Comparison of ENCODE assay signal across 8 cellular contexts in genomic region chr13:41457589-41458186, GRCh38. TPM values are rescaled to one million over a fixed set of nuclear protein-coding genes. Genes with fewer than 3 reads are reported as not detected.
DNase-seq lines count a peak whose midpoint lies in the region; ATAC-seq, FAIRE-seq and TF ChIP-seq lines count a peak whose summit lies in the region.

No MANE protein-coding gene starts in this region.

- H3K4me3 ChIP-seq in endothelial cell of umbilical vein (replicated peaks in 1 of 3; ENCODE audit: insufficient read depth in 1 of 3, low read depth in 1 of 3, low read length in 3 of 3): peak overlapping the region; percentile 56 to 90 (median 66)

- peak overlapping the region; percentile 49 for H3K27ac ChIP-seq in endothelial cell of umbilical vein (ENCODE audit: insufficient read depth, low read depth, low read length)

- H3K9me3 Mint-ChIP-seq in activated CD4-positive, alpha-beta T cell treated with anti-CD3 and anti-CD28 coated beads, Interleukin-2, amount 10 ng/mL, durations not matched to agents 24 days and 14 days: no peaks in the 10 kb centered on the region
- H3K9me3 Mint-ChIP-seq in nephron: peaks cover 2% of the 10 kb centered on the region

- H3K4me1 ChIP-seq in endothelial cell of umbilical vein (ENCODE audit: control insufficient read depth, extremely low read depth, insufficient read depth, low read length): peaks cover 20% of the 10 kb centered on the region

- peak; percentile 15 for FAIRE-seq in endothelial cell of umbilical vein (lab: Jason Lieb, UNC)

- peak overlapping the region; percentile 45 for H3K4me2 ChIP-seq in endothelial cell of umbilical vein (ENCODE audit: insufficient read depth, low read length)

- peak overlapping the region; percentile 92 for H2AFZ ChIP-seq in endothelial cell of umbilical vein (ENCODE audit: low read depth, low read length)

- peaks cover 26% of the 10 kb centered on the region for H3K27me3 Mint-ChIP-seq in activated CD4-positive, alpha-beta T cell treated with anti-CD3 and anti-CD28 coated beads, Interleukin-2, amount 10 ng/mL, durations not matched to agents 24 days and 14 days
- peaks cover 79% of the 10 kb centered on the region for H3K27me3 Mint-ChIP-seq in nephron (ENCODE audit: low read depth)

- no TSS peak for BruUV-seq in endothelial cell of umbilical vein (replicated peaks; lab: Mats Ljungman, UMichigan)

- ATAC-seq in GM19043 (IDR thresholded peaks at IDR 0.05; ENCODE audit: low read depth, unreplicated experiment): peak; percentile 7
- ATAC-seq in HG03095 (IDR thresholded peaks at IDR 0.05; ENCODE audit: unreplicated experiment): peak; percentile 17
- no peak for ATAC-seq in HG03565 (IDR thresholded peaks at IDR 0.05; ENCODE audit: unreplicated experiment)

- intact Hi-C loops in activated CD4-positive, alpha-beta T cell treated with anti-CD3 and anti-CD28 coated beads, Interleukin-2, amount 10 ng/mL, durations not matched to agents 24 days and 14 days (cut with micrococcal nuclease): loop anchor here (2.0 to 5.0 kb wide), 4 partner anchors 101 to 815 kb away; partner anchors contain the start of genes AKAP11, DGKH and NAA16
- intact Hi-C loops in endothelial cell of umbilical vein (cut with micrococcal nuclease): loop anchor here (1.0 to 5.0 kb wide), 5 partner anchors 8 to 590 kb away; partner anchors contain the start of gene DGKH

- peaks cover 47% of the 10 kb centered on the region for H3K4me1 Mint-ChIP-seq in activated CD4-positive, alpha-beta T cell treated with anti-CD3 and anti-CD28 coated beads, Interleukin-2, amount 10 ng/mL, durations not matched to agents 24 days and 14 days
- H3K4me1 Mint-ChIP-seq in nephron: peaks cover 16% of the 10 kb centered on the region

- dilution Hi-C loops in endothelial cell of umbilical vein (cut with MboI; ENCODE audit: extremely low pct_ligation_motif_present, low sequenced_read_pairs): no loop called here

- H3K27ac Mint-ChIP-seq in activated CD4-positive, alpha-beta T cell treated with anti-CD3 and anti-CD28 coated beads, Interleukin-2, amount 10 ng/mL, durations not matched to agents 24 days and 14 days: peak overlapping the region; percentile 97
- H3K27ac Mint-ChIP-seq in nephron: no peak overlapping the region

- TF ChIP-seq POLR2A in endothelial cell of umbilical vein (IDR thresholded peaks at IDR 0.05; ENCODE audit: low read depth, low read length): no peak

- POLR2A ChIA-PET in endothelial cell of umbilical vein (lab: Charles Lee): no interaction called here

- H3K79me2 ChIP-seq in endothelial cell of umbilical vein (ENCODE audit: control insufficient read depth, insufficient read depth, low read length): peaks cover 12% of the 10 kb centered on the region

- H3K9me3 ChIP-seq in endothelial cell of umbilical vein (replicated peaks; ENCODE audit: control insufficient read depth, insufficient read depth, low read length): no peaks in the 10 kb centered on the region

- TF ChIP-seq CTCF in endothelial cell of umbilical vein (IDR thresholded peaks at IDR 0.05; ENCODE audit: extremely low read depth in 1 of 2, insufficient read depth in 1 of 2, low read depth in 1 of 2, low read length in 2 of 2) (no peak), nephron (IDR thresholded peaks at IDR 0.05; ENCODE audit: unreplicated experiment in 3 of 3) (no peak)

- H4K20me1 ChIP-seq in endothelial cell of umbilical vein (replicated peaks; ENCODE audit: control insufficient read depth, extremely low read depth, insufficient read depth, low read length): peaks cover 2% of the 10 kb centered on the region

- DNase-seq in activated CD4-positive, alpha-beta T cell treated with anti-CD3 and anti-CD28 coated beads, Interleukin-2, amount 10 ng/mL, durations not matched to agents 24 days and 14 days: peak; percentile 84
- DNase-seq in endothelial cell of umbilical vein (ENCODE audit: low read depth, low spot score) (no peak), cerebellar cortex (ENCODE audit: low spot score) (no peak), NOMO-1 treated with dmso at 0.1 percent for 144 hours (lab: John Stamatoyannopoulos, UW; ENCODE audit: unreplicated experiment) (no peak)

- H3K27me3 ChIP-seq in endothelial cell of umbilical vein (ENCODE audit: control insufficient read depth in 2 of 2, insufficient read depth in 2 of 2, low read length in 2 of 2): peaks cover 11 to 12% of the 10 kb centered on the region in 2 experiments

- CTCF ChIA-PET in endothelial cell of umbilical vein (lab: Charles Lee): interaction anchor here (0.9 to 5.7 kb wide), 6 partner anchors 10 to 195 kb away, joined by 3 to 97 read pairs (median 5); no protein-coding TSS in a partner anchor

- H3K36me3 ChIP-seq in endothelial cell of umbilical vein (ENCODE audit: control insufficient read depth in 2 of 2, extremely low read depth in 1 of 2, insufficient read depth in 2 of 2, low read length in 2 of 2): peaks cover 2 to 5% of the 10 kb centered on the region in 2 experiments

- peak overlapping the region; percentile 93 for H3K4me3 Mint-ChIP-seq in activated CD4-positive, alpha-beta T cell treated with anti-CD3 and anti-CD28 coated beads, Interleukin-2, amount 10 ng/mL, durations not matched to agents 24 days and 14 days
- peak overlapping the region; percentile 73 to 84 (median 80) for H3K4me3 Mint-ChIP-seq in nephron

- H3K36me3 Mint-ChIP-seq in activated CD4-positive, alpha-beta T cell treated with anti-CD3 and anti-CD28 coated beads, Interleukin-2, amount 10 ng/mL, durations not matched to agents 24 days and 14 days (ENCODE audit: low read depth): peaks cover 35% of the 10 kb centered on the region
- no peaks in the 10 kb centered on the region for H3K36me3 Mint-ChIP-seq in nephron (ENCODE audit: low read depth)

- peak overlapping the region; percentile 84 for H3K9ac ChIP-seq in endothelial cell of umbilical vein (replicated peaks; ENCODE audit: extremely low read depth, insufficient read depth, low read length)

- H3K9me1 ChIP-seq in endothelial cell of umbilical vein (replicated peaks; ENCODE audit: control insufficient read depth, extremely low read depth, insufficient read depth, low read length): no peaks in the 10 kb centered on the region

TF ChIP-seq in endothelial cell of umbilical vein, 7 proteins besides CTCF, POLR2A, EP300 and RAD21:
- TF ChIP-seq MAX (IDR thresholded peaks at IDR 0.05; ENCODE audit: insufficient read depth, insufficient read length) (no peak), GATA2 (IDR thresholded peaks at IDR 0.05; ENCODE audit: insufficient read depth, insufficient read length, low read depth, low read length) (no peak), POLR2AphosphoS5 (IDR thresholded peaks at IDR 0.05; ENCODE audit: insufficient read depth, low read depth, low read length) (no peak)
TF ChIP-seq in endothelial cell of umbilical vein: peak in this region for 0.

RNA-seq across cellular contexts. Expression of gene RGCC, which starts 0.3 kb away (rescaled TPM):
- 113 and 117 TPM in 2 replicates for total RNA-seq in activated CD4-positive, alpha-beta T cell treated with anti-CD3 and anti-CD28 coated beads, Interleukin-2, amount 10 ng/mL, durations not matched to agents 24 days and 14 days
- 138 and 148 TPM in 2 replicates for total RNA-seq in endothelial cell of umbilical vein
- polyA plus RNA-seq in endothelial cell of umbilical vein: 95.0 and 112 TPM in 2 replicates
- polyA plus RNA-seq in endothelial cell of umbilical vein (2011; cell fraction: cytosol; rRNA removed): 82.8 and 96.8 TPM in 2 replicates
- polyA plus RNA-seq in endothelial cell of umbilical vein (2011; cell fraction: nucleus; rRNA removed): 74.3 and 90.8 TPM in 2 replicates
- 46.5 and 55.3 TPM in 2 replicates for polyA plus RNA-seq in endothelial cell of umbilical vein (2012)
- 28.0 and 34.8 TPM in 2 replicates for polyA minus RNA-seq in endothelial cell of umbilical vein
- polyA minus RNA-seq in endothelial cell of umbilical vein (2011; cell fraction: cytosol; rRNA and poly(A)+ RNA removed): not detected
- 24.9 and 26.2 TPM in 2 replicates for polyA minus RNA-seq in endothelial cell of umbilical vein (2011; cell fraction: nucleus; rRNA and poly(A)+ RNA removed)
